In genomic region chr14:54440454-54440853, GRCh38 we compare ENCODE assay signal across 8 cellular contexts. TPM values are rescaled to one million over a fixed set of nuclear protein-coding genes. Genes with fewer than 3 reads are reported as not detected.
DNase-seq lines count a peak whose midpoint lies in the region; ATAC-seq and TF ChIP-seq lines count a peak whose summit lies in the region.

No MANE protein-coding gene starts in this region.

- ATAC-seq in HG03521 (IDR thresholded peaks at IDR 0.05; ENCODE audit: unreplicated experiment) = no peak

- peak; percentile 9 for DNase-seq in globus pallidus (ENCODE audit: low spot score)
- no peak for DNase-seq in NCI-H187 treated with DMSO at 0.1 percent for 48 hours (lab: John Stamatoyannopoulos, UW)
- DNase-seq in NCI-H2081 (lab: John Stamatoyannopoulos, UW) = no peak
- no peak for DNase-seq in HK-2 (ENCODE audit: unreplicated experiment)

- H3K4me2 ChIP-seq in skeletal muscle satellite cell (ENCODE audit: low read length) = peak overlapping the region; percentile 89

- H3K4me1 ChIP-seq in HEK293 (ENCODE audit: control insufficient read depth, insufficient read depth, low read length) (peaks cover 26% of the 10 kb centered on the region), skeletal muscle satellite cell (ENCODE audit: control insufficient read depth, insufficient read depth, low read length) (peaks cover 21% of the 10 kb centered on the region)

- H3K27me3 ChIP-seq in skeletal muscle satellite cell (ENCODE audit: control insufficient read depth, insufficient read depth, low read length) = peaks cover 10% of the 10 kb centered on the region

- H3K9me3 ChIP-seq in HEK293 (ENCODE audit: control insufficient read depth, insufficient read depth, low read depth, low read length) (no peaks in the 10 kb centered on the region), skeletal muscle satellite cell (replicated peaks; ENCODE audit: low read length) (no peaks in the 10 kb centered on the region)

- H3K4me3 ChIP-seq in HEK293 (ENCODE audit: low read depth, low read length) = peak overlapping the region; percentile 98
- peak overlapping the region; percentile 95 for H3K4me3 ChIP-seq in skeletal muscle satellite cell (ENCODE audit: low read length)

- no peak for TF ChIP-seq CTCF in HEK293 (tag by site-specific recombination; IDR thresholded peaks at IDR 0.05)
- TF ChIP-seq CTCF in VCaP (conservative IDR thresholded peaks at IDR 0.05) = no peak

- CTCF ChIA-PET in HEK293 (lab: Yijun Ruan, JAX) = interaction anchor here (0.6 to 1.3 kb wide), 5 partner anchors 9 to 1497 kb away, joined by 3 to 6 read pairs (median 3); no protein-coding TSS in a partner anchor

- peaks cover 0 to 3% of the 10 kb centered on the region in 2 experiments; a peak in 1 of 3 replicates for H3K36me3 ChIP-seq in HEK293 (ENCODE audit: control insufficient read depth in 2 of 2, insufficient read depth in 1 of 2, low read length in 2 of 2)
- no peaks in the 10 kb centered on the region for H3K36me3 ChIP-seq in skeletal muscle satellite cell (ENCODE audit: insufficient read depth, low read length)

- peak overlapping the region; percentile 99 for H3K9ac ChIP-seq in skeletal muscle satellite cell (ENCODE audit: low read depth, low read length)

- POLR2A ChIA-PET in HEK293 (lab: Yijun Ruan, JAX) = interaction anchor here (1.5 kb wide), 1 partner anchor 43 kb away, joined by 4 read pairs; no protein-coding TSS in a partner anchor

- peak overlapping the region; percentile 95 for H3K27ac ChIP-seq in HEK293 (ENCODE audit: extremely low read depth, low read depth, low read length)
- H3K27ac ChIP-seq in VCaP = peak overlapping the region; percentile 97

TF ChIP-seq in HEK293, 187 proteins besides CTCF, POLR2A, EP300 and RAD21:
- TF ChIP-seq SCRT2 (tag by site-specific recombination; IDR thresholded peaks at IDR 0.05) (0 out of 2 replicates have a peak, but pooled peaks have one; percentile 26), ZNF600 (tag by site-specific recombination; IDR thresholded peaks at IDR 0.05) (no peak), ZNF335 (tag by site-specific recombination; conservative IDR thresholded peaks at IDR 0.05) (peak; percentile 95), KLF1 (tag by site-specific recombination; IDR thresholded peaks at IDR 0.05) (no peak)

RNA-seq across cellular contexts. Expression of gene CNIH1, which starts 0.7 kb away (rescaled TPM):
- 193 and 215 TPM in 2 replicates for total RNA-seq in skeletal muscle satellite cell (2012; rRNA removed)

RNA-seq across cellular contexts. Expression of gene CDKN3, which starts 43.6 kb away (rescaled TPM):
- 37.3 and 39.3 TPM in 2 replicates for total RNA-seq in skeletal muscle satellite cell (2012; rRNA removed)

RNA-seq across cellular contexts. Expression of gene GMFB, which starts 48.3 kb away (rescaled TPM):
- 101 and 122 TPM in 2 replicates for total RNA-seq in skeletal muscle satellite cell (2012; rRNA removed)
